ENCODE assay signal across 1 cellular context in the genomic region with DNA sequence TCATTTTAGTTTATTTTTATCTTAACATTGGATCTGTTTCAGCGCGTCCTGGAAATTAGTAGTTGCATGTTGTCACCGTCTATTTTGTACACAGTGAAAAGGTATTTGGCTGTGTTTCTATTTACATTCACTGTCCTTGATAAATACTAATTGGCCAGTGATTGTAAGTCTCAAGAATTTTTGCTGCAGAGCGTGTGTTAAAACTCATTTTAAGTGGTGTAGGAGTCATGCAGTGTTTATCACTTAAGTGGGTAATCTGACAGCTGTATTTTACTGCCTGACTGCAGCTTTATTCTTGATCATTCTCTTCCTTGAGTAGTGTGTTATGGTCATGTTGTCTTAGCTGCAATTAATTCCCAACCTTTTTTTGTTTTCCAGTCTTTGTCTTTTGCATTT.
TF ChIP-seq lines count a peak whose summit lies in the region.

No MANE protein-coding gene starts in this region.

TF ChIP-seq in HepG2, 621 proteins besides CTCF, POLR2A, EP300 and RAD21 (continued from another document):
- TF ChIP-seq, protein P1, sequence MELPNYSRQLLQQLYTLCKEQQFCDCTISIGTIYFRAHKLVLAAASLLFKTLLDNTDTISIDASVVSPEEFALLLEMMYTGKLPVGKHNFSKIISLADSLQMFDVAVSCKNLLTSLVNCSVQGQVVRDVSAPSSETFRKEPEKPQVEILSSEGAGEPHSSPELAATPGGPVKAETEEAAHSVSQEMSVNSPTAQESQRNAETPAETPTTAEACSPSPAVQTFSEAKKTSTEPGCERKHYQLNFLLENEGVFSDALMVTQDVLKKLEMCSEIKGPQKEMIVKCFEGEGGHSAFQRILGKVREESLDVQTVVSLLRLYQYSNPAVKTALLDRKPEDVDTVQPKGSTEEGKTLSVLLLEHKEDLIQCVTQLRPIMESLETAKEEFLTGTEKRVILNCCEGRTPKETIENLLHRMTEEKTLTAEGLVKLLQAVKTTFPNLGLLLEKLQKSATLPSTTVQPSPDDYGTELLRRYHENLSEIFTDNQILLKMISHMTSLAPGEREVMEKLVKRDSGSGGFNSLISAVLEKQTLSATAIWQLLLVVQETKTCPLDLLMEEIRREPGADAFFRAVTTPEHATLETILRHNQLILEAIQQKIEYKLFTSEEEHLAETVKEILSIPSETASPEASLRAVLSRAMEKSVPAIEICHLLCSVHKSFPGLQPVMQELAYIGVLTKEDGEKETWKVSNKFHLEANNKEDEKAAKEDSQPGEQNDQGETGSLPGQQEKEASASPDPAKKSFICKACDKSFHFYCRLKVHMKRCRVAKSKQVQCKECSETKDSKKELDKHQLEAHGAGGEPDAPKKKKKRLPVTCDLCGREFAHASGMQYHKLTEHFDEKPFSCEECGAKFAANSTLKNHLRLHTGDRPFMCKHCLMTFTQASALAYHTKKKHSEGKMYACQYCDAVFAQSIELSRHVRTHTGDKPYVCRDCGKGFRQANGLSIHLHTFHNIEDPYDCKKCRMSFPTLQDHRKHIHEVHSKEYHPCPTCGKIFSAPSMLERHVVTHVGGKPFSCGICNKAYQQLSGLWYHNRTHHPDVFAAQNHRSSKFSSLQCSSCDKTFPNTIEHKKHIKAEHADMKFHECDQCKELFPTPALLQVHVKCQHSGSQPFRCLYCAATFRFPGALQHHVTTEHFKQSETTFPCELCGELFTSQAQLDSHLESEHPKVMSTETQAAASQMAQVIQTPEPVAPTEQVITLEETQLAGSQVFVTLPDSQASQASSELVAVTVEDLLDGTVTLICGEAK (IDR thresholded peaks at IDR 0.05), result no peak
- TF ChIP-seq, protein P1 (CRISPR knock-in tag; IDR thresholded peaks at IDR 0.05), result no peak
- TF ChIP-seq, protein P2, sequence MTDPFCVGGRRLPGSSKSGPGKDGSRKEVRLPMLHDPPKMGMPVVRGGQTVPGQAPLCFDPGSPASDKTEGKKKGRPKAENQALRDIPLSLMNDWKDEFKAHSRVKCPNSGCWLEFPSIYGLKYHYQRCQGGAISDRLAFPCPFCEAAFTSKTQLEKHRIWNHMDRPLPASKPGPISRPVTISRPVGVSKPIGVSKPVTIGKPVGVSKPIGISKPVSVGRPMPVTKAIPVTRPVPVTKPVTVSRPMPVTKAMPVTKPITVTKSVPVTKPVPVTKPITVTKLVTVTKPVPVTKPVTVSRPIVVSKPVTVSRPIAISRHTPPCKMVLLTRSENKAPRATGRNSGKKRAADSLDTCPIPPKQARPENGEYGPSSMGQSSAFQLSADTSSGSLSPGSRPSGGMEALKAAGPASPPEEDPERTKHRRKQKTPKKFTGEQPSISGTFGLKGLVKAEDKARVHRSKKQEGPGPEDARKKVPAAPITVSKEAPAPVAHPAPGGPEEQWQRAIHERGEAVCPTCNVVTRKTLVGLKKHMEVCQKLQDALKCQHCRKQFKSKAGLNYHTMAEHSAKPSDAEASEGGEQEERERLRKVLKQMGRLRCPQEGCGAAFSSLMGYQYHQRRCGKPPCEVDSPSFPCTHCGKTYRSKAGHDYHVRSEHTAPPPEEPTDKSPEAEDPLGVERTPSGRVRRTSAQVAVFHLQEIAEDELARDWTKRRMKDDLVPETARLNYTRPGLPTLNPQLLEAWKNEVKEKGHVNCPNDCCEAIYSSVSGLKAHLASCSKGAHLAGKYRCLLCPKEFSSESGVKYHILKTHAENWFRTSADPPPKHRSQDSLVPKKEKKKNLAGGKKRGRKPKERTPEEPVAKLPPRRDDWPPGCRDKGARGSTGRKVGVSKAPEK (CRISPR knock-in tag; IDR thresholded peaks at IDR 0.05; ENCODE audit: borderline replicate concordance), result no peak
- TF ChIP-seq MEF2D (CRISPR knock-in tag; IDR thresholded peaks at IDR 0.05), result no peak
- TF ChIP-seq, protein P3, sequence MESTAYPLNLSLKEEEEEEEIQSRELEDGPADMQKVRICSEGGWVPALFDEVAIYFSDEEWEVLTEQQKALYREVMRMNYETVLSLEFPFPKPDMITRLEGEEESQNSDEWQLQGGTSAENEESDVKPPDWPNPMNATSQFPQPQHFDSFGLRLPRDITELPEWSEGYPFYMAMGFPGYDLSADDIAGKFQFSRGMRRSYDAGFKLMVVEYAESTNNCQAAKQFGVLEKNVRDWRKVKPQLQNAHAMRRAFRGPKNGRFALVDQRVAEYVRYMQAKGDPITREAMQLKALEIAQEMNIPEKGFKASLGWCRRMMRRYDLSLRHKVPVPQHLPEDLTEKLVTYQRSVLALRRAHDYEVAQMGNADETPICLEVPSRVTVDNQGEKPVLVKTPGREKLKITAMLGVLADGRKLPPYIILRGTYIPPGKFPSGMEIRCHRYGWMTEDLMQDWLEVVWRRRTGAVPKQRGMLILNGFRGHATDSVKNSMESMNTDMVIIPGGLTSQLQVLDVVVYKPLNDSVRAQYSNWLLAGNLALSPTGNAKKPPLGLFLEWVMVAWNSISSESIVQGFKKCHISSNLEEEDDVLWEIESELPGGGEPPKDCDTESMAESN (CRISPR knock-in tag; conservative IDR thresholded peaks at IDR 0.05), result no peak
- no peak for TF ChIP-seq ZNF367 (CRISPR knock-in tag; IDR thresholded peaks at IDR 0.05; ENCODE audit: borderline replicate concordance)
- TF ChIP-seq, protein P4, sequence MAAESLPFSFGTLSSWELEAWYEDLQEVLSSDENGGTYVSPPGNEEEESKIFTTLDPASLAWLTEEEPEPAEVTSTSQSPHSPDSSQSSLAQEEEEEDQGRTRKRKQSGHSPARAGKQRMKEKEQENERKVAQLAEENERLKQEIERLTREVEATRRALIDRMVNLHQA (CRISPR knock-in tag; IDR thresholded peaks at IDR 0.05), result no peak
- TF ChIP-seq HNRNPH1 (optimal IDR thresholded peaks at IDR 0.05; ENCODE audit: low read depth, low read length), result no peak
- TF ChIP-seq ISX (CRISPR knock-in tag; conservative IDR thresholded peaks at IDR 0.05), result no peak
- TF ChIP-seq SETDB1 (CRISPR knock-in tag; IDR thresholded peaks at IDR 0.05; ENCODE audit: borderline replicate concordance), result no peak
- TF ChIP-seq, protein P5, sequence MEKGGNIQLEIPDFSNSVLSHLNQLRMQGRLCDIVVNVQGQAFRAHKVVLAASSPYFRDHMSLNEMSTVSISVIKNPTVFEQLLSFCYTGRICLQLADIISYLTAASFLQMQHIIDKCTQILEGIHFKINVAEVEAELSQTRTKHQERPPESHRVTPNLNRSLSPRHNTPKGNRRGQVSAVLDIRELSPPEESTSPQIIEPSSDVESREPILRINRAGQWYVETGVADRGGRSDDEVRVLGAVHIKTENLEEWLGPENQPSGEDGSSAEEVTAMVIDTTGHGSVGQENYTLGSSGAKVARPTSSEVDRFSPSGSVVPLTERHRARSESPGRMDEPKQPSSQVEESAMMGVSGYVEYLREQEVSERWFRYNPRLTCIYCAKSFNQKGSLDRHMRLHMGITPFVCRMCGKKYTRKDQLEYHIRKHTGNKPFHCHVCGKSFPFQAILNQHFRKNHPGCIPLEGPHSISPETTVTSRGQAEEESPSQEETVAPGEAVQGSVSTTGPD (CRISPR knock-in tag; IDR thresholded peaks at IDR 0.05), result no peak
- TF ChIP-seq CREB1 (IDR thresholded peaks at IDR 0.05), result no peak
- no peak for TF ChIP-seq CREB1 (CRISPR knock-in tag; IDR thresholded peaks at IDR 0.05)
- no peak for TF ChIP-seq ZNF781 (CRISPR knock-in tag; IDR thresholded peaks at IDR 0.05; ENCODE audit: borderline replicate concordance, not compliant biosample characterization)
- TF ChIP-seq TCF7 (IDR thresholded peaks at IDR 0.05; ENCODE audit: low read depth), result no peak
- TF ChIP-seq, protein P6, sequence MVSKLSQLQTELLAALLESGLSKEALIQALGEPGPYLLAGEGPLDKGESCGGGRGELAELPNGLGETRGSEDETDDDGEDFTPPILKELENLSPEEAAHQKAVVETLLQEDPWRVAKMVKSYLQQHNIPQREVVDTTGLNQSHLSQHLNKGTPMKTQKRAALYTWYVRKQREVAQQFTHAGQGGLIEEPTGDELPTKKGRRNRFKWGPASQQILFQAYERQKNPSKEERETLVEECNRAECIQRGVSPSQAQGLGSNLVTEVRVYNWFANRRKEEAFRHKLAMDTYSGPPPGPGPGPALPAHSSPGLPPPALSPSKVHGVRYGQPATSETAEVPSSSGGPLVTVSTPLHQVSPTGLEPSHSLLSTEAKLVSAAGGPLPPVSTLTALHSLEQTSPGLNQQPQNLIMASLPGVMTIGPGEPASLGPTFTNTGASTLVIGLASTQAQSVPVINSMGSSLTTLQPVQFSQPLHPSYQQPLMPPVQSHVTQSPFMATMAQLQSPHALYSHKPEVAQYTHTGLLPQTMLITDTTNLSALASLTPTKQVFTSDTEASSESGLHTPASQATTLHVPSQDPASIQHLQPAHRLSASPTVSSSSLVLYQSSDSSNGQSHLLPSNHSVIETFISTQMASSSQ (IDR thresholded peaks at IDR 0.05; ENCODE audit: low read depth), result no peak
- TF ChIP-seq, protein P6 (CRISPR knock-in tag; IDR thresholded peaks at IDR 0.05; ENCODE audit: borderline replicate concordance), result no peak
- TF ChIP-seq HDAC1 (CRISPR knock-in tag; IDR thresholded peaks at IDR 0.05), result no peak
- TF ChIP-seq, protein P7, sequence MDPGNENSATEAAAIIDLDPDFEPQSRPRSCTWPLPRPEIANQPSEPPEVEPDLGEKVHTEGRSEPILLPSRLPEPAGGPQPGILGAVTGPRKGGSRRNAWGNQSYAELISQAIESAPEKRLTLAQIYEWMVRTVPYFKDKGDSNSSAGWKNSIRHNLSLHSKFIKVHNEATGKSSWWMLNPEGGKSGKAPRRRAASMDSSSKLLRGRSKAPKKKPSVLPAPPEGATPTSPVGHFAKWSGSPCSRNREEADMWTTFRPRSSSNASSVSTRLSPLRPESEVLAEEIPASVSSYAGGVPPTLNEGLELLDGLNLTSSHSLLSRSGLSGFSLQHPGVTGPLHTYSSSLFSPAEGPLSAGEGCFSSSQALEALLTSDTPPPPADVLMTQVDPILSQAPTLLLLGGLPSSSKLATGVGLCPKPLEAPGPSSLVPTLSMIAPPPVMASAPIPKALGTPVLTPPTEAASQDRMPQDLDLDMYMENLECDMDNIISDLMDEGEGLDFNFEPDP (CRISPR knock-in tag; conservative IDR thresholded peaks at IDR 0.05), result no peak
- no peak for TF ChIP-seq ZNF207 (IDR thresholded peaks at IDR 0.05; ENCODE audit: borderline replicate concordance)
- no peak for TF ChIP-seq ATRX (CRISPR knock-in tag; IDR thresholded peaks at IDR 0.05; ENCODE audit: borderline replicate concordance)
- TF ChIP-seq, protein P8, sequence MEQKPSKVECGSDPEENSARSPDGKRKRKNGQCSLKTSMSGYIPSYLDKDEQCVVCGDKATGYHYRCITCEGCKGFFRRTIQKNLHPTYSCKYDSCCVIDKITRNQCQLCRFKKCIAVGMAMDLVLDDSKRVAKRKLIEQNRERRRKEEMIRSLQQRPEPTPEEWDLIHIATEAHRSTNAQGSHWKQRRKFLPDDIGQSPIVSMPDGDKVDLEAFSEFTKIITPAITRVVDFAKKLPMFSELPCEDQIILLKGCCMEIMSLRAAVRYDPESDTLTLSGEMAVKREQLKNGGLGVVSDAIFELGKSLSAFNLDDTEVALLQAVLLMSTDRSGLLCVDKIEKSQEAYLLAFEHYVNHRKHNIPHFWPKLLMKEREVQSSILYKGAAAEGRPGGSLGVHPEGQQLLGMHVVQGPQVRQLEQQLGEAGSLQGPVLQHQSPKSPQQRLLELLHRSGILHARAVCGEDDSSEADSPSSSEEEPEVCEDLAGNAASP (CRISPR knock-in tag; IDR thresholded peaks at IDR 0.05; ENCODE audit: borderline replicate concordance), result no peak
